Comparison of ENCODE assay signal across 8 cellular contexts in the genomic region with DNA sequence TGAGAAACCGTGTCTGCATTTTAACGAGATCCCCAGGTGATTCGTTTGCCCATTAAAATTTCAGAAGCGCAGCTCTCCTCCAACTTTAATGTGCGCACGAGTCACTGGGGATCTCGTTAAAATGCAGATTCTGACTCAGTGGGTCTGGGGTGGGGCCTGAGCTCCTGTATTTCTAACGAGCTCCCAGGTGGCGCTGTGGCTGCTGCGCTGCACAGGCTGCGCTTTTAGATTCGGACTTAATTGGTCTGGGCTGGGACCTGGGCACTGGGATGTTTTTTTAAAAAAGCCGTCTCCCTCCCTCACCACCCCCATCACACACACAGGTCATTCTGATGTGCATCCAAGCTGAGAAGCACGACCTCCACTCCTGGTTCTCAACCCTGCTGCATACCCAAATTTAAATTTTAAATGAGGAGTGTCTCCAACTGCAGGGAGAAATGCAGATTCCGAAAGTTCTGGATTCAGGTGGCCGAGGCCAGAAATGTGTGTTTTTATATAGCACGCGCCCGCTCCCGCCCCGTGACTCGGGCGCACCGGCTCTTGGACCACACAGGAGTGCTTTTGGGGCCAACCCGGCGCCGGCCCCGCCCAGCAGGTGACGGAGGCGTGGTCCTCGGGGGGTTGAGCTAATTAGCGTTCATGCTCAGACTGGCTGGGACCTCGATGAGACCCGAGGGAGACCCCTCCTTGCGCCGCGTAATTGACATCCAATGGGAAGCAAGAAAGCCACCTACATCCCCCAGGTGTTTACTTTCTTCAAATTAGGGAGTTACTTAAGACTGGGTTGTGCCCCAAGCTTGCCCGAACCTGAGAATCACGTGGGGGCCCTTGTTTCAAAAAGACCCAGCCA.
DNase-seq lines count a peak whose midpoint lies in the region; ATAC-seq, FAIRE-seq and TF ChIP-seq lines count a peak whose summit lies in the region.

No MANE protein-coding gene starts in this region.

- no peak overlapping the region for H3K27ac ChIP-seq in right cardiac atrium (ENCODE audit: low read length)

- H3K4me3 ChIP-seq in right cardiac atrium (ENCODE audit: low read length) (peak overlapping the region; percentile 45), skeletal muscle satellite cell (ENCODE audit: low read length) (peak overlapping the region; percentile 61)

- CTCF ChIA-PET in T-cell (lab: Charles Lee): interaction anchor here in 1 of 2 donors (0.7 kb wide), 1 partner anchor 86 kb away, joined by 3 read pairs; a partner anchor contains a TSS

- FAIRE-seq in frontal cortex (lab: Jason Lieb, UNC): no peak

- 4% methylated on average over 39 of the region's 39 CpGs for WGBS in right cardiac atrium

- no peak overlapping the region for H3K27ac Mint-ChIP-seq in activated T-helper 1 cell treated with anti-CD3 and anti-CD28 coated beads, Interleukin-12 subunit alpha, Interleukin-12 subunit beta, Interleukin-2, Interleukin-4 antibody, amounts not matched to agents 30 ng/mL and 10 ng/mL and 1 ng/mL, durations not matched to agents 14 hours and 24 hours and 36 hours
- no peak overlapping the region for H3K27ac Mint-ChIP-seq in T-cell
- no peak overlapping the region for H3K27ac Mint-ChIP-seq in CD14-positive monocyte

- no peaks in the 10 kb centered on the region for H3K9me3 Mint-ChIP-seq in activated T-helper 1 cell treated with anti-CD3 and anti-CD28 coated beads, Interleukin-12 subunit alpha, Interleukin-12 subunit beta, Interleukin-2, Interleukin-4 antibody, amounts not matched to agents 30 ng/mL and 10 ng/mL and 1 ng/mL, durations not matched to agents 14 hours and 24 hours and 36 hours
- H3K9me3 Mint-ChIP-seq in T-cell (no peaks in the 10 kb centered on the region), CD14-positive monocyte (peaks cover 0 to 19% (median 5%) of the 10 kb centered on the region in 7 donors)

- ATAC-seq in right cardiac atrium: peak in 1 of 2 donors; percentile 21
- no peak for ATAC-seq in GM19035 (IDR thresholded peaks at IDR 0.05; ENCODE audit: unreplicated experiment)
- ATAC-seq in T-cell (replicated peaks in 1 of 4): no peak

- H3K36me3 Mint-ChIP-seq in activated T-helper 1 cell treated with anti-CD3 and anti-CD28 coated beads, Interleukin-12 subunit alpha, Interleukin-12 subunit beta, Interleukin-2, Interleukin-4 antibody, amounts not matched to agents 30 ng/mL and 10 ng/mL and 1 ng/mL, durations not matched to agents 14 hours and 24 hours and 36 hours (ENCODE audit: low read depth): no peaks in the 10 kb centered on the region
- peaks cover 6% of the 10 kb centered on the region for H3K36me3 Mint-ChIP-seq in T-cell
- H3K36me3 Mint-ChIP-seq in CD14-positive monocyte: peaks cover 0 to 4% of the 10 kb centered on the region in 2 donors

- no peak overlapping the region for H3K9ac ChIP-seq in skeletal muscle satellite cell (ENCODE audit: low read depth, low read length)

- POLR2A ChIA-PET in T-cell (lab: Charles Lee): no interaction called here

- peaks cover 35% of the 10 kb centered on the region for H3K27me3 Mint-ChIP-seq in activated T-helper 1 cell treated with anti-CD3 and anti-CD28 coated beads, Interleukin-12 subunit alpha, Interleukin-12 subunit beta, Interleukin-2, Interleukin-4 antibody, amounts not matched to agents 30 ng/mL and 10 ng/mL and 1 ng/mL, durations not matched to agents 14 hours and 24 hours and 36 hours (ENCODE audit: insufficient read depth)
- H3K27me3 Mint-ChIP-seq in T-cell: peaks cover 29 to 38% of the 10 kb centered on the region in 2 donors
- peaks cover 36 to 53% (median 52%) of the 10 kb centered on the region in 3 donors for H3K27me3 Mint-ChIP-seq in CD14-positive monocyte (ENCODE audit: low read depth in 3 of 3)

- H3K9me3 ChIP-seq in right cardiac atrium (ENCODE audit: control insufficient read depth, low read length): no peaks in the 10 kb centered on the region
- H3K9me3 ChIP-seq in skeletal muscle satellite cell (replicated peaks; ENCODE audit: low read length): no peaks in the 10 kb centered on the region

- H3K27me3 ChIP-seq in right cardiac atrium (ENCODE audit: control insufficient read depth, insufficient read depth): no peaks in the 10 kb centered on the region
- peaks cover 42% of the 10 kb centered on the region for H3K27me3 ChIP-seq in skeletal muscle satellite cell (ENCODE audit: control insufficient read depth, insufficient read depth, low read length)

- no peaks in the 10 kb centered on the region for H3K36me3 ChIP-seq in skeletal muscle satellite cell (ENCODE audit: insufficient read depth, low read length)

- peaks cover 6% of the 10 kb centered on the region for H3K4me1 ChIP-seq in right cardiac atrium (ENCODE audit: control insufficient read depth, insufficient read depth, low read length)
- peaks cover 14% of the 10 kb centered on the region for H3K4me1 ChIP-seq in skeletal muscle satellite cell (ENCODE audit: control insufficient read depth, insufficient read depth, low read length)

- peak overlapping the region; percentile 30 for H3K4me3 Mint-ChIP-seq in activated T-helper 1 cell treated with anti-CD3 and anti-CD28 coated beads, Interleukin-12 subunit alpha, Interleukin-12 subunit beta, Interleukin-2, Interleukin-4 antibody, amounts not matched to agents 30 ng/mL and 10 ng/mL and 1 ng/mL, durations not matched to agents 14 hours and 24 hours and 36 hours
- H3K4me3 Mint-ChIP-seq in T-cell (peak overlapping the region in 1 of 3 donors; percentile 77), CD14-positive monocyte (peak overlapping the region in 1 of 2 donors; percentile 84)

- DNase-seq in GM20000 (ENCODE audit: low spot score) (peak; percentile 39), right cardiac atrium (peak in 1 of 3 donors; percentile 47), T-cell (no peak), CD14-positive monocyte (ENCODE audit: low spot score) (no peak), frontal cortex (ENCODE audit: low spot score in 2 of 2) (no peak)
- DNase-seq in activated T-helper 1 cell treated with anti-CD3 and anti-CD28 coated beads, Interleukin-12 subunit alpha, Interleukin-12 subunit beta, Interleukin-2, Interleukin-4 antibody, amounts not matched to agents 30 ng/mL and 10 ng/mL and 1 ng/mL, durations not matched to agents 14 hours and 24 hours and 36 hours (ENCODE audit: low spot score): no peak

- intact Hi-C loops in activated T-helper 1 cell treated with anti-CD3 and anti-CD28 coated beads, Interleukin-12 subunit alpha, Interleukin-12 subunit beta, Interleukin-2, Interleukin-4 antibody, amounts not matched to agents 30 ng/mL and 10 ng/mL and 1 ng/mL, durations not matched to agents 14 hours and 24 hours and 36 hours (cut with micrococcal nuclease): no loop called here
- intact Hi-C loops in right cardiac atrium (cut with DNase I): no loop called here
- intact Hi-C loops in CD14-positive monocyte (cut with micrococcal nuclease): no loop called here

- peak overlapping the region; percentile 81 for H3K4me2 ChIP-seq in skeletal muscle satellite cell (ENCODE audit: low read length)

- TF ChIP-seq CTCF in GM20000 (IDR thresholded peaks at IDR 0.05; ENCODE audit: extremely low read depth, missing control alignments): peak; percentile 12
- TF ChIP-seq CTCF in CD14-positive monocyte (IDR thresholded peaks at IDR 0.05): no peak

- H3K4me1 Mint-ChIP-seq in activated T-helper 1 cell treated with anti-CD3 and anti-CD28 coated beads, Interleukin-12 subunit alpha, Interleukin-12 subunit beta, Interleukin-2, Interleukin-4 antibody, amounts not matched to agents 30 ng/mL and 10 ng/mL and 1 ng/mL, durations not matched to agents 14 hours and 24 hours and 36 hours (ENCODE audit: low read depth): peaks cover 16% of the 10 kb centered on the region
- H3K4me1 Mint-ChIP-seq in T-cell (peaks cover 13 to 31% (median 29%) of the 10 kb centered on the region in 3 donors), CD14-positive monocyte (peaks cover 29% of the 10 kb centered on the region)
